Comparison of ENCODE assay signal across 16 cellular contexts in genomic region chr3:172307143-172307560, GRCh38.
DNase-seq lines count a peak whose midpoint lies in the region; ATAC-seq and TF ChIP-seq lines count a peak whose summit lies in the region.
"Had no signal": no experiment of that assay in that cellular context is flagged by ENCODE, and none has a peak within 500 bp of the region (broad histone marks: within the 10 kb centered on the region; RNA-seq: fewer than 3 reads in every experiment).

No MANE protein-coding gene starts in this region.

- H3K36me3 Mint-ChIP-seq in T-helper 2 cell treated with Interferon-gamma antibody and Interleukin-4, amounts not matched to agents 5 μg/mL and 100 μg/mL, for 36 hours (ENCODE audit: low read depth): peaks cover 10% of the 10 kb centered on the region

- no peak for TF ChIP-seq CTCF in SK-N-SH (IDR thresholded peaks at IDR 0.05)
- no peak for TF ChIP-seq CTCF in neutrophil (IDR thresholded peaks at IDR 0.05)
- TF ChIP-seq CTCF in adrenal gland (IDR thresholded peaks at IDR 0.05): no peak

- H3K27me3 ChIP-seq in SK-N-SH (ENCODE audit: insufficient read depth) (no peaks in the 10 kb centered on the region), neutrophil (no peaks in the 10 kb centered on the region), adrenal gland (no peaks in the 10 kb centered on the region)
- H3K27me3 ChIP-seq: SJCRH30, vagina had no signal

- H3K4me3 ChIP-seq in SK-N-SH (ENCODE audit: low read depth in 2 of 2, low read length in 1 of 2) (no peak overlapping the region), neutrophil (ENCODE audit: low read depth in 1 of 2, low read length in 1 of 2) (no peak overlapping the region), adrenal gland (no peak overlapping the region)
- H3K4me3 ChIP-seq: prostate gland, SJCRH30, vagina had no signal

- no peak overlapping the region for H3K4me3 Mint-ChIP-seq in T-helper 2 cell treated with Interferon-gamma antibody and Interleukin-4, amounts not matched to agents 5 μg/mL and 100 μg/mL, for 36 hours
- H3K4me3 Mint-ChIP-seq: central memory CD8-positive, alpha-beta T cell had no signal

- H2AFZ ChIP-seq in SK-N-SH (ENCODE audit: low read depth): no peak overlapping the region

- ATAC-seq in GM18517 (IDR thresholded peaks at IDR 0.05; ENCODE audit: unreplicated experiment) (no peak), GM19351 (IDR thresholded peaks at IDR 0.05; ENCODE audit: unreplicated experiment) (no peak)

- H3K27ac ChIP-seq in SK-N-SH (ENCODE audit: low read depth in 2 of 2, low read length in 1 of 2): peak overlapping the region; percentile 47 to 67; a peak in 3 of 4 replicates
- H3K27ac ChIP-seq in epithelial cell of prostate: peak overlapping the region; percentile 19
- peak overlapping the region; percentile 26 for H3K27ac ChIP-seq in neutrophil
- peak overlapping the region in 2 of 5 donors; percentile 13 to 52 for H3K27ac ChIP-seq in adrenal gland
- H3K27ac ChIP-seq: prostate gland, SJCRH30, vagina had no signal

- TF ChIP-seq EP300 in SK-N-SH (IDR thresholded peaks at IDR 0.05; ENCODE audit: borderline replicate concordance in 1 of 2, low read depth in 1 of 2, low read length in 1 of 2): no peak

- CTCF ChIA-PET in SK-N-SH (lab: Yijun Ruan, JAX): interaction anchor here (1.2 to 2.8 kb wide), 3 partner anchors 18 to 34 kb away, joined by 3 to 12 read pairs (median 3); no protein-coding TSS in a partner anchor

- DNase-seq in EH (ENCODE audit: low read depth) (peak; percentile 72), SK-N-SH (peak; percentile 41), epithelial cell of prostate (ENCODE audit: low read depth, low spot score) (no peak), adrenal gland (no peak)
- no peak for DNase-seq in T-helper 2 cell treated with Interferon-gamma antibody and Interleukin-4, amounts not matched to agents 5 μg/mL and 100 μg/mL, for 36 hours (ENCODE audit: low spot score)
- DNase-seq: activated CD8-positive, alpha-beta memory T cell treated with anti-CD3 and anti-CD28 coated beads for 24 hours; activated gamma-delta T cell; DMS79 treated with DMSO at 0.1 percent for 48 hours; SJCRH30; stimulated activated CD4-positive, alpha-beta T cell treated with anti-CD3 and anti-CD28 coated beads, Interleukin-2, amount 100 ng/mL, for 48 hours had no signal

- peaks cover 11 to 14% of the 10 kb centered on the region in 2 experiments for H3K4me1 ChIP-seq in SK-N-SH (ENCODE audit: control insufficient read depth in 1 of 2, insufficient read depth in 2 of 2, low read depth in 1 of 2, low read length in 1 of 2)
- no peaks in the 10 kb centered on the region for H3K4me1 ChIP-seq in neutrophil (ENCODE audit: control insufficient read depth in 1 of 2, insufficient read depth in 1 of 2, low read depth in 1 of 2, low read length in 1 of 2)
- H3K4me1 ChIP-seq in adrenal gland (replicated peaks in 1 of 2): peaks cover 12 to 41% of the 10 kb centered on the region in 2 donors
- H3K4me1 ChIP-seq: prostate gland had no signal

- H3K4me2 ChIP-seq in SK-N-SH: peak overlapping the region; percentile 49

- H3K36me3 ChIP-seq in SK-N-SH (replicated peaks in 1 of 2; ENCODE audit: control insufficient read depth in 1 of 2, insufficient read depth in 2 of 2, low read length in 1 of 2): peaks cover 43 to 59% of the 10 kb centered on the region in 2 experiments
- peaks cover 76% of the 10 kb centered on the region for H3K36me3 ChIP-seq in neutrophil
- H3K36me3 ChIP-seq in adrenal gland (replicated peaks in 1 of 2): peaks cover 0 to 48% of the 10 kb centered on the region in 2 donors

- H3K9me2 ChIP-seq in SK-N-SH: no peaks in the 10 kb centered on the region

- TF ChIP-seq RAD21 in SK-N-SH (IDR thresholded peaks at IDR 0.05; ENCODE audit: low read length): no peak

- H3K4me1 Mint-ChIP-seq in T-helper 2 cell treated with Interferon-gamma antibody and Interleukin-4, amounts not matched to agents 5 μg/mL and 100 μg/mL, for 36 hours (ENCODE audit: low read depth): no peaks in the 10 kb centered on the region
- H3K4me1 Mint-ChIP-seq: central memory CD8-positive, alpha-beta T cell had no signal

- intact Hi-C loops in adrenal gland (cut with DNase I): no loop called here

- POLR2A ChIA-PET in SK-N-SH (lab: Yijun Ruan, JAX): no interaction called here

- TF ChIP-seq POLR2A in adrenal gland (IDR thresholded peaks at IDR 0.05): no peak

- no peaks in the 10 kb centered on the region for H3K27me3 Mint-ChIP-seq in T-helper 2 cell treated with Interferon-gamma antibody and Interleukin-4, amounts not matched to agents 5 μg/mL and 100 μg/mL, for 36 hours (ENCODE audit: low read depth)
- H3K27me3 Mint-ChIP-seq: central memory CD8-positive, alpha-beta T cell had no signal

- no peaks in the 10 kb centered on the region for H3K9me3 Mint-ChIP-seq in T-helper 2 cell treated with Interferon-gamma antibody and Interleukin-4, amounts not matched to agents 5 μg/mL and 100 μg/mL, for 36 hours
- H3K9me3 Mint-ChIP-seq: central memory CD8-positive, alpha-beta T cell had no signal

- 28% methylated on average over 5 of the region's 5 CpGs for WGBS in SK-N-SH (ENCODE audit: low lambda C conversion rate)
- WGBS in adrenal gland, 4 donors: 56 to 72% (median 59%) methylated on average over 5 of the region's 5 CpGs

- H3K9ac ChIP-seq in SK-N-SH: no peak overlapping the region

- H3K9me3 ChIP-seq in SK-N-SH (no peaks in the 10 kb centered on the region), neutrophil (no peaks in the 10 kb centered on the region), adrenal gland (replicated peaks in 1 of 3) (no peaks in the 10 kb centered on the region)
- H3K9me3 ChIP-seq: prostate gland, SJCRH30, vagina had no signal

- H3F3A ChIP-seq in SK-N-SH (replicated peaks; ENCODE audit: insufficient read depth): peaks cover 3% of the 10 kb centered on the region

- H3K27ac Mint-ChIP-seq in T-helper 2 cell treated with Interferon-gamma antibody and Interleukin-4, amounts not matched to agents 5 μg/mL and 100 μg/mL, for 36 hours: no peak overlapping the region

- 0 out of 2 replicates have a peak, but pooled peaks cover 2% of the 10 kb centered on the region for H3K79me2 ChIP-seq in SK-N-SH (ENCODE audit: insufficient read depth)

- peaks cover 8% of the 10 kb centered on the region for H4K20me1 ChIP-seq in SK-N-SH (ENCODE audit: insufficient read depth)

TF ChIP-seq in SK-N-SH, 30 proteins besides CTCF, POLR2A, EP300 and RAD21:
- TF ChIP-seq GATA2 (CRISPR knock-in tag; IDR thresholded peaks at IDR 0.05) (peak; percentile 79), CHD2 (IDR thresholded peaks at IDR 0.05; ENCODE audit: low read length, partially characterized antibody) (no peak), MAX (IDR thresholded peaks at IDR 0.05; ENCODE audit: low read depth) (no peak), POLR2AphosphoS5 (IDR thresholded peaks at IDR 0.05; ENCODE audit: low read depth, low read length) (0 out of 2 replicates have a peak, but pooled peaks have one; percentile 17), FOXM1 (IDR thresholded peaks at IDR 0.05; ENCODE audit: low read depth) (no peak), RXRA (IDR thresholded peaks at IDR 0.05; ENCODE audit: borderline replicate concordance, low read depth) (0 out of 2 replicates have a peak, but pooled peaks have one; percentile 39), PBX3 (IDR thresholded peaks at IDR 0.05) (peak; percentile 41; the same call in 1 of the 2 replicates), TEAD4 (IDR thresholded peaks at IDR 0.05; ENCODE audit: borderline replicate concordance, insufficient read depth) (no peak), JUND (IDR thresholded peaks at IDR 0.05) (peak; percentile 72), FOSL2 (IDR thresholded peaks at IDR 0.05; ENCODE audit: borderline replicate concordance, low read depth) (peak; percentile 71; the same call in 1 of the 2 replicates), TCF12 (IDR thresholded peaks at IDR 0.05) (peak; percentile 75), RCOR1 (IDR thresholded peaks at IDR 0.05; ENCODE audit: low read length) (0 out of 2 replicates have a peak, but pooled peaks have one; percentile 38)
- TF ChIP-seq, protein P1, sequence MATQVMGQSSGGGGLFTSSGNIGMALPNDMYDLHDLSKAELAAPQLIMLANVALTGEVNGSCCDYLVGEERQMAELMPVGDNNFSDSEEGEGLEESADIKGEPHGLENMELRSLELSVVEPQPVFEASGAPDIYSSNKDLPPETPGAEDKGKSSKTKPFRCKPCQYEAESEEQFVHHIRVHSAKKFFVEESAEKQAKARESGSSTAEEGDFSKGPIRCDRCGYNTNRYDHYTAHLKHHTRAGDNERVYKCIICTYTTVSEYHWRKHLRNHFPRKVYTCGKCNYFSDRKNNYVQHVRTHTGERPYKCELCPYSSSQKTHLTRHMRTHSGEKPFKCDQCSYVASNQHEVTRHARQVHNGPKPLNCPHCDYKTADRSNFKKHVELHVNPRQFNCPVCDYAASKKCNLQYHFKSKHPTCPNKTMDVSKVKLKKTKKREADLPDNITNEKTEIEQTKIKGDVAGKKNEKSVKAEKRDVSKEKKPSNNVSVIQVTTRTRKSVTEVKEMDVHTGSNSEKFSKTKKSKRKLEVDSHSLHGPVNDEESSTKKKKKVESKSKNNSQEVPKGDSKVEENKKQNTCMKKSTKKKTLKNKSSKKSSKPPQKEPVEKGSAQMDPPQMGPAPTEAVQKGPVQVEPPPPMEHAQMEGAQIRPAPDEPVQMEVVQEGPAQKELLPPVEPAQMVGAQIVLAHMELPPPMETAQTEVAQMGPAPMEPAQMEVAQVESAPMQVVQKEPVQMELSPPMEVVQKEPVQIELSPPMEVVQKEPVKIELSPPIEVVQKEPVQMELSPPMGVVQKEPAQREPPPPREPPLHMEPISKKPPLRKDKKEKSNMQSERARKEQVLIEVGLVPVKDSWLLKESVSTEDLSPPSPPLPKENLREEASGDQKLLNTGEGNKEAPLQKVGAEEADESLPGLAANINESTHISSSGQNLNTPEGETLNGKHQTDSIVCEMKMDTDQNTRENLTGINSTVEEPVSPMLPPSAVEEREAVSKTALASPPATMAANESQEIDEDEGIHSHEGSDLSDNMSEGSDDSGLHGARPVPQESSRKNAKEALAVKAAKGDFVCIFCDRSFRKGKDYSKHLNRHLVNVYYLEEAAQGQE (IDR thresholded peaks at IDR 0.05; ENCODE audit: low read depth, low read length): no peak

Comparison
In these comparisons a context has a peak if more than half of its experiments do, and no peak if none do; other contexts are left out.
1. DNase-seq: peak in EH (single experiment) and SK-N-SH (single experiment); none in epithelial cell of prostate (single experiment), T-helper 2 cell treated with Interferon-gamma antibody and Interleukin-4, amounts not matched to agents 5 μg/mL and 100 μg/mL, for 36 hours (single experiment) and adrenal gland (0 of 7).